In the genomic region with DNA sequence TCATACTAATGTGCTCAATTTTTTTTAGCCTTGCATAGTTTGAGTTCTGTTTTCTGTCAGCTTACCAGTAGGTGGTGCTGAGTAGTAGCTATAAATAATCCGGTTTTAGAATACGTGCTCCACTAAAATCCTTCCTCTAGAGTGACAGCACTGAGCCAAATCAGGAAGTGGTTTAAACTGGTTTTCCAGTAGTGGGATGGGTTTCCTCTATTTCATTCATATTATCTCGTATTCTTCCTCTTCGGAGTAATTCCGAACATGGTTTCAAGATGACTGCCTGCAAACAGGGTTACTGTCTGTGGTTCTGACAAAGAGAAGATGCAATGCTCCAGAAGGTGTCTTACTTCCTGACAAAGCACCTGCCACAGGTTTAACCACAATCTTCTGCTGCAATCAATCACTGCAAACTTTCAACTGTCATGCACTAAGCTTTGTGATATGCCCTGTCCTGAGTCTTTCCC, we compare ENCODE assay signal across 8 cellular contexts.
DNase-seq lines count a peak whose midpoint lies in the region; ATAC-seq lines count a peak whose summit lies in the region.

No MANE protein-coding gene starts in this region.

- H3K27ac Mint-ChIP-seq in activated naive CD4-positive, alpha-beta T cell treated with anti-CD3 and anti-CD28 coated beads for 36 hours: no peak overlapping the region
- no peak overlapping the region for H3K27ac Mint-ChIP-seq in activated naive CD4-positive, alpha-beta T cell treated with anti-CD3 and anti-CD28 coated beads, Interleukin-2, amount 10 ng/mL, durations not matched to agents 7 days and 5 days

- no peak overlapping the region for H3K27ac ChIP-seq in effector memory CD4-positive, alpha-beta T cell (ENCODE audit: insufficient read depth, low read length, poor library complexity, severe bottlenecking)

- H3K9me3 ChIP-seq in effector memory CD4-positive, alpha-beta T cell (ENCODE audit: control insufficient read depth, low read length): no peaks in the 10 kb centered on the region

- H3K4me1 ChIP-seq in effector memory CD4-positive, alpha-beta T cell (ENCODE audit: control insufficient read depth, insufficient read depth, low read length, poor library complexity, severe bottlenecking): no peaks in the 10 kb centered on the region

- ATAC-seq in HG02642 (IDR thresholded peaks at IDR 0.05; ENCODE audit: poor library complexity, unreplicated experiment): peak; percentile 77
- no peak for ATAC-seq in HG02970 (IDR thresholded peaks at IDR 0.05; ENCODE audit: low FRiP score, unreplicated experiment)

- intact Hi-C loops in activated naive CD4-positive, alpha-beta T cell treated with anti-CD3 and anti-CD28 coated beads for 36 hours (cut with micrococcal nuclease): loop anchor here (5.0 kb wide), 1 partner anchor 173 kb away; no protein-coding TSS in a partner anchor

- H3K36me3 ChIP-seq in effector memory CD4-positive, alpha-beta T cell (ENCODE audit: control insufficient read depth, insufficient read depth, low read length): no peaks in the 10 kb centered on the region

- DNase-seq in activated naive CD4-positive, alpha-beta T cell treated with anti-CD3 and anti-CD28 coated beads for 36 hours: peak; percentile 4
- DNase-seq in activated naive CD4-positive, alpha-beta T cell treated with anti-CD3 and anti-CD28 coated beads, Interleukin-2, amount 10 ng/mL, durations not matched to agents 7 days and 5 days: no peak
- peak; percentile 47 for DNase-seq in NCI-H2081 treated with DMSO at 0.1 percent for 48 hours (lab: John Stamatoyannopoulos, UW)
- DNase-seq in dermis blood vessel endothelial cell: peak; percentile 2
- DNase-seq in NCI-H1930 (lab: John Stamatoyannopoulos, UW): no peak
- no peak for DNase-seq in effector memory CD4-positive, alpha-beta T cell

- no peaks in the 10 kb centered on the region for H3K36me3 Mint-ChIP-seq in activated naive CD4-positive, alpha-beta T cell treated with anti-CD3 and anti-CD28 coated beads for 36 hours (ENCODE audit: low read depth)
- H3K36me3 Mint-ChIP-seq in activated naive CD4-positive, alpha-beta T cell treated with anti-CD3 and anti-CD28 coated beads, Interleukin-2, amount 10 ng/mL, durations not matched to agents 7 days and 5 days: no peaks in the 10 kb centered on the region

- H3K4me1 Mint-ChIP-seq in activated naive CD4-positive, alpha-beta T cell treated with anti-CD3 and anti-CD28 coated beads for 36 hours (ENCODE audit: low read depth): peaks cover 5% of the 10 kb centered on the region
- H3K4me1 Mint-ChIP-seq in activated naive CD4-positive, alpha-beta T cell treated with anti-CD3 and anti-CD28 coated beads, Interleukin-2, amount 10 ng/mL, durations not matched to agents 7 days and 5 days: no peaks in the 10 kb centered on the region

- H3K27me3 ChIP-seq in effector memory CD4-positive, alpha-beta T cell (replicated peaks; ENCODE audit: control insufficient read depth, insufficient read depth, low read length, poor library complexity, severe bottlenecking): no peaks in the 10 kb centered on the region

- H3K4me3 Mint-ChIP-seq in activated naive CD4-positive, alpha-beta T cell treated with anti-CD3 and anti-CD28 coated beads for 36 hours: no peak overlapping the region
- H3K4me3 Mint-ChIP-seq in activated naive CD4-positive, alpha-beta T cell treated with anti-CD3 and anti-CD28 coated beads, Interleukin-2, amount 10 ng/mL, durations not matched to agents 7 days and 5 days: no peak overlapping the region

- CTCF ChIA-PET in activated naive CD4-positive, alpha-beta T cell treated with anti-CD3 and anti-CD28 coated beads for 36 hours (lab: Charles Lee): interaction anchor here (0.5 to 1.4 kb wide), 3 partner anchors 13 to 53 kb away, joined by 3 read pairs; no protein-coding TSS in a partner anchor
- CTCF ChIA-PET in activated naive CD4-positive, alpha-beta T cell treated with anti-CD3 and anti-CD28 coated beads, Interleukin-2, amount 10 ng/mL, durations not matched to agents 7 days and 5 days (lab: Charles Lee): no interaction called here

- H3K4me3 ChIP-seq in effector memory CD4-positive, alpha-beta T cell (ENCODE audit: insufficient read depth, low read depth, low read length, poor library complexity, severe bottlenecking): no peak overlapping the region

- peaks cover 4% of the 10 kb centered on the region for H3K9me3 Mint-ChIP-seq in activated naive CD4-positive, alpha-beta T cell treated with anti-CD3 and anti-CD28 coated beads for 36 hours
- H3K9me3 Mint-ChIP-seq in activated naive CD4-positive, alpha-beta T cell treated with anti-CD3 and anti-CD28 coated beads, Interleukin-2, amount 10 ng/mL, durations not matched to agents 7 days and 5 days: peaks cover 1% of the 10 kb centered on the region

- peaks cover 2% of the 10 kb centered on the region for H3K27me3 Mint-ChIP-seq in activated naive CD4-positive, alpha-beta T cell treated with anti-CD3 and anti-CD28 coated beads for 36 hours (ENCODE audit: low read depth)
- no peaks in the 10 kb centered on the region for H3K27me3 Mint-ChIP-seq in activated naive CD4-positive, alpha-beta T cell treated with anti-CD3 and anti-CD28 coated beads, Interleukin-2, amount 10 ng/mL, durations not matched to agents 7 days and 5 days

Comparison
In these comparisons a context has a peak if more than half of its experiments do, and no peak if none do; other contexts are left out.
1. DNase-seq: peak in activated naive CD4-positive, alpha-beta T cell treated with anti-CD3 and anti-CD28 coated beads for 36 hours (single experiment), NCI-H2081 treated with DMSO at 0.1 percent for 48 hours (single experiment) and dermis blood vessel endothelial cell (single experiment); none in activated naive CD4-positive, alpha-beta T cell treated with anti-CD3 and anti-CD28 coated beads, Interleukin-2, amount 10 ng/mL, durations not matched to agents 7 days and 5 days (single experiment), NCI-H1930 (0 of 2) and effector memory CD4-positive, alpha-beta T cell (0 of 3).